In the genomic region with DNA sequence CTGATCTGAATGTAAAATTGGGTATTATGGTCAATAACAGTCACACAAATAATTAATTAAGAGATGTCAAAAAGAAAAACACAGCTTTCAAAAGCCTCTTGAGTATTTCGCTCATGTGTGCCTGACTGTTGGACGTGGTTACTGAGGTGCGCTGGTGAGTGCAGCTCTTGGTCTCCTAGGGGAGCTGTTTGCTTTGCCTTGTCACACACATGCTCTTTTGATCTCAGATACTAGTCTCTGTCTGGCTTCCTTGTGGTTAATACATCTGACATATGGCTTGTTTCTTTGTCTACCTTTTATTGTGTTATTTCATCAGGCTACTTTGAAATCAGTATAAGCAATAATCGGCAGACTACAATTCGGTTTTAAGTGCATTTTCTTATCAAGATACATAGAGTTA, we compare ENCODE assay signal across 12 cellular contexts. TPM values are rescaled to one million over a fixed set of nuclear protein-coding genes. Genes with fewer than 3 reads are reported as not detected.
DNase-seq lines count a peak whose midpoint lies in the region; ATAC-seq, FAIRE-seq and TF ChIP-seq lines count a peak whose summit lies in the region.
"Had no signal": no experiment of that assay in that cellular context is flagged by ENCODE, and none has a peak within 500 bp of the region (broad histone marks: within the 10 kb centered on the region; RNA-seq: fewer than 3 reads in every experiment).

No MANE protein-coding gene starts in this region.

- intact Hi-C loops in colonic mucosa (cut with DNase I): no loop called here

- H3K4me1 ChIP-seq in A549 (peaks cover 18% of the 10 kb centered on the region), colonic mucosa (no peaks in the 10 kb centered on the region)

- TF ChIP-seq CTCF in A549 (IDR thresholded peaks at IDR 0.05) (peak; percentile 19; the same call in 1 of the 3 replicates), GM12865 (IDR thresholded peaks at IDR 0.05; ENCODE audit: insufficient read depth, low read depth, low read length, missing control alignments) (no peak), colonic mucosa (IDR thresholded peaks at IDR 0.05) (no peak), RWPE1 (conservative IDR thresholded peaks at IDR 0.05; ENCODE audit: low read depth) (no peak)

- peak in 1 of 2 experiments; percentile 52; a peak in 2 of 5 replicates for TF ChIP-seq RAD21 in A549 (conservative IDR thresholded peaks at IDR 0.05 in 1 of 2, IDR thresholded peaks at IDR 0.05 in 1 of 2)

- H3K27ac ChIP-seq in A549 (0 out of 6 replicates have a peak overlapping the region, but pooled peaks of 1 of the 2 experiments have one; percentile 26), colonic mucosa (no peak overlapping the region), RWPE1 (no peak overlapping the region)

- H3K4me3 ChIP-seq in A549 (no peak overlapping the region), GM12865 (ENCODE audit: low read depth, low read length) (no peak overlapping the region), colonic mucosa (no peak overlapping the region)

- H3K4me2 ChIP-seq in A549: no peak overlapping the region

- H3K27me3 ChIP-seq in colonic mucosa: no peaks in the 10 kb centered on the region

- H3K9me3 ChIP-seq in A549: no peaks in the 10 kb centered on the region
- no peaks in the 10 kb centered on the region for H3K9me3 ChIP-seq in colonic mucosa

- no peaks in the 10 kb centered on the region for H3K36me3 ChIP-seq in colonic mucosa

- WGBS in A549 (ENCODE audit: missing lambda C conversion rate): 56% methylated on average over 5 of the region's 5 CpGs

- DNase-seq in A549 (ENCODE audit: low read depth in 1 of 2, low spot score in 1 of 2) (peak in 1 of 2 experiments; percentile 27), GM12865 (ENCODE audit: low read depth) (peak; percentile 24), NCI-H2171 treated with DMSO at 0.1 percent for 48 hours (lab: John Stamatoyannopoulos, UW) (peak; percentile 73), colonic mucosa (peak; percentile 20), RWPE1 (ENCODE audit: low spot score) (no peak), pons (ENCODE audit: low spot score) (no peak)
- DNase-seq: activated naive CD4-positive, alpha-beta T cell; C1 segment of cervical spinal cord; immature natural killer cell; posterior cingulate gyrus had no signal

- ATAC-seq in A549 (peak; percentile 58 to 66; a peak in 3 of 6 replicates), HG02571 (IDR thresholded peaks at IDR 0.05; ENCODE audit: unreplicated experiment) (no peak), HG03175 (IDR thresholded peaks at IDR 0.05; ENCODE audit: unreplicated experiment) (no peak)

- CTCF ChIA-PET in A549 (lab: Yijun Ruan, JAX) (interaction anchor here (0.9 to 2.8 kb wide), 6 partner anchors 11 to 228 kb away, joined by 3 to 16 read pairs (median 6); no protein-coding TSS in a partner anchor), RWPE1 (lab: Yijun Ruan, JAX) (interaction anchor here (0.5 to 0.7 kb wide), 2 partner anchors 13 to 282 kb away, joined by 3 to 5 read pairs; no protein-coding TSS in a partner anchor)

- POLR2A ChIA-PET in A549 (lab: Yijun Ruan, JAX) (interaction anchor here (0.6 kb wide), 1 partner anchor 371 kb away, joined by 3 read pairs; no protein-coding TSS in a partner anchor), RWPE1 (lab: Yijun Ruan, JAX; ENCODE audit: low non-redundant PET) (no interaction called here)

- no peak for TF ChIP-seq POLR2A in A549 (IDR thresholded peaks at IDR 0.05; ENCODE audit: low read length)

- TF ChIP-seq EP300 in A549 (IDR thresholded peaks at IDR 0.05): no peak

- no peak overlapping the region for H3K9ac ChIP-seq in colonic mucosa (ENCODE audit: low read depth in 2 of 2, low read length in 2 of 2)

- FAIRE-seq in A549 (lab: Jason Lieb, UNC): no peak

TF ChIP-seq in A549, 52 proteins besides CTCF, POLR2A, EP300 and RAD21:
- TF ChIP-seq TP53 (CRISPR knock-in tag; IDR thresholded peaks at IDR 0.05): no peak
- no peak for TF ChIP-seq RCOR1 (IDR thresholded peaks at IDR 0.05; ENCODE audit: low read depth, low read length)
- TF ChIP-seq, protein P1, sequence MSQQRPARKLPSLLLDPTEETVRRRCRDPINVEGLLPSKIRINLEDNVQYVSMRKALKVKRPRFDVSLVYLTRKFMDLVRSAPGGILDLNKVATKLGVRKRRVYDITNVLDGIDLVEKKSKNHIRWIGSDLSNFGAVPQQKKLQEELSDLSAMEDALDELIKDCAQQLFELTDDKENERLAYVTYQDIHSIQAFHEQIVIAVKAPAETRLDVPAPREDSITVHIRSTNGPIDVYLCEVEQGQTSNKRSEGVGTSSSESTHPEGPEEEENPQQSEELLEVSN (IDR thresholded peaks at IDR 0.05; ENCODE audit: borderline replicate concordance, low read depth): no peak
- no peak for TF ChIP-seq RARB (CRISPR knock-in tag; IDR thresholded peaks at IDR 0.05)
- no peak for TF ChIP-seq ZFP36 (IDR thresholded peaks at IDR 0.05; ENCODE audit: borderline replicate concordance, partially characterized antibody)

RNA-seq across cellular contexts. Expression of gene PCSK1, which starts 51.5 kb away (rescaled TPM):
- 0.13 and 0.17 TPM in 2 replicates for polyA plus RNA-seq in A549 (2011; rRNA removed)
- polyA plus RNA-seq in A549 (2012; cell fraction: cytosol; rRNA removed): 0.01 and 0.04 TPM in 2 replicates
- polyA plus RNA-seq in A549 (2012; cell fraction: nucleus; rRNA removed): 0.01 TPM in 2 replicates
- polyA plus RNA-seq in A549 (2017; fragmentation: RNase III; extraction: RNeasy Plus Mini Kit Qiagen cat#74134 plus additional on column Dnase treatment): 0.14 to 0.18 TPM (median 0.16 TPM) in 3 replicates
- 0.17 and 0.19 TPM in 2 replicates for polyA minus RNA-seq in A549 (2011; rRNA and poly(A)+ RNA removed)
- 1 to 10 TPM; 3.6 to 4.6 TPM for total RNA-seq in colonic mucosa
- polyA plus RNA-seq: immature natural killer cell had no signal

Comparison
In these comparisons a context has a peak if more than half of its experiments do, and no peak if none do; other contexts are left out.
1. ATAC-seq: peak in A549 (2 of 2); none in HG02571 (single experiment) and HG03175 (single experiment).
2. DNase-seq: peak in GM12865 (single experiment), NCI-H2171 treated with DMSO at 0.1 percent for 48 hours (single experiment) and colonic mucosa (single experiment); none in RWPE1 (single experiment) and pons (single experiment).